19 cellular contexts compared by ENCODE assay signal in the genomic region with DNA sequence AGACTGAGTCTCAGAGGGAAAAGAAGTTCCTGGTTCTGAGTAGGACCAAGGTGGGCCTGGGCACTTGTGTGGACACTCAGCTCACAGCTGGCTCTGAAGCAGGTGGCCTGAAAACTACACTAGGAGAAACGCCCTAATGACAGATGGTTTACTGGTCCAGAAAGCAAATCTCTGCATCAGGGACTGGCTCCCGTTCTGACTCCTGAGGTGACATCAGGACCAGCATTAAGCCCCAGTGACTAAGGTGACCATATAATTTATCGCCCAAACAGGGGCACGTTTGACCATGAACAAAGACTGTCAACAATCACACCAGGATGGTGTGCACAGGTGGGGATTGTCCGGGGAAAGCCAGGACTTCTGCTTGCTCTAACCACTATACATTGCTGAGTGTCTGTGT. TPM values are rescaled to one million over a fixed set of nuclear protein-coding genes. Genes with fewer than 3 reads are reported as not detected.
DNase-seq lines count a peak whose midpoint lies in the region; ATAC-seq and TF ChIP-seq lines count a peak whose summit lies in the region.
"Had no signal": no experiment of that assay in that cellular context is flagged by ENCODE, and none has a peak within 500 bp of the region (broad histone marks: within the 10 kb centered on the region; RNA-seq: fewer than 3 reads in every experiment).

No MANE protein-coding gene starts in this region.

- no peak overlapping the region for H4K8ac ChIP-seq in mesendoderm (ENCODE audit: low read depth, low read length)

- H3K56ac ChIP-seq in mesendoderm (ENCODE audit: low read length), result peak overlapping the region; percentile 31

- no peaks in the 10 kb centered on the region for H3K79me1 ChIP-seq in mesendoderm (ENCODE audit: low read length)

- no peaks in the 10 kb centered on the region for H3K36me3 ChIP-seq in mesendoderm (ENCODE audit: control insufficient read depth, insufficient read depth, low read length)
- no peaks in the 10 kb centered on the region for H3K36me3 ChIP-seq in suprapubic skin
- H3K36me3 ChIP-seq: right lobe of liver had no signal

- no peak for TF ChIP-seq EP300 in suprapubic skin (IDR thresholded peaks at IDR 0.05)

- H3K27ac ChIP-seq in mesendoderm (ENCODE audit: low read depth, low read length) (no peak overlapping the region), suprapubic skin (peak overlapping the region; percentile 27)
- H3K27ac ChIP-seq: 22Rv1, hepatocyte had no signal

- peak overlapping the region; percentile 70 for H3K27ac Mint-ChIP-seq in chondrocyte (ENCODE audit: unreplicated experiment)
- H3K27ac Mint-ChIP-seq: activated T-helper 1 cell treated with anti-CD3 and anti-CD28 coated beads, Interleukin-12 subunit alpha, Interleukin-12 subunit beta, Interleukin-2, Interleukin-4 antibody, amounts not matched to agents 30 ng/mL and 10 ng/mL and 1 ng/mL, durations not matched to agents 14 hours and 24 hours and 36 hours; endodermal cell; stimulated activated naive B cell treated with anti-CD40 and anti-IgM and Interleukin-4, amounts not matched to agents 10 μg/mL and 1 μg/mL and 100 μg/mL, for 72 hours had no signal

- H2BK15ac ChIP-seq in mesendoderm (replicated peaks; ENCODE audit: low read depth), result no peak overlapping the region

- H3K27me3 ChIP-seq in mesendoderm (ENCODE audit: insufficient read depth, low read length, poor library complexity) (no peaks in the 10 kb centered on the region), suprapubic skin (no peaks in the 10 kb centered on the region)
- H3K27me3 ChIP-seq: right lobe of liver had no signal

- peaks cover 18% of the 10 kb centered on the region for H3K4me1 Mint-ChIP-seq in chondrocyte (ENCODE audit: low read depth)

- H3K27me3 Mint-ChIP-seq in chondrocyte (ENCODE audit: low read depth), result peaks cover 8% of the 10 kb centered on the region

- no CpG with 5 or more reads among the region's 5 CpGs for WGBS in mesendoderm (ENCODE audit: extremely low coverage, insufficient coverage, low lambda C conversion rate)
- 69% methylated on average over 5 of the region's 5 CpGs for WGBS in suprapubic skin

- H3K9me3 Mint-ChIP-seq in chondrocyte (ENCODE audit: low read depth), result no peaks in the 10 kb centered on the region
- H3K9me3 Mint-ChIP-seq: activated naive CD4-positive, alpha-beta T cell treated with anti-CD3 and anti-CD28 coated beads, Interleukin-2, amount 50 U/mL, for 72 hours; activated T-helper 1 cell treated with anti-CD3 and anti-CD28 coated beads, Interleukin-12 subunit alpha, Interleukin-12 subunit beta, Interleukin-2, Interleukin-4 antibody, amounts not matched to agents 30 ng/mL and 10 ng/mL and 1 ng/mL, durations not matched to agents 14 hours and 24 hours and 36 hours; endodermal cell; stimulated activated naive B cell treated with anti-CD40 and anti-IgM and Interleukin-4, amounts not matched to agents 10 μg/mL and 1 μg/mL and 100 μg/mL, for 72 hours had no signal

- H3K9ac ChIP-seq in mesendoderm (ENCODE audit: low read length), result no peak overlapping the region

- no peak overlapping the region for H3K4me3 ChIP-seq in mesendoderm (ENCODE audit: low read length)
- H3K4me3 ChIP-seq in suprapubic skin, result no peak overlapping the region
- H3K4me3 ChIP-seq: hepatocyte, right lobe of liver had no signal

- no peak for ATAC-seq in GM21723 (IDR thresholded peaks at IDR 0.05; ENCODE audit: unreplicated experiment)
- ATAC-seq: activated naive CD4-positive, alpha-beta T cell treated with anti-CD3 and anti-CD28 coated beads, Interleukin-2, amount 50 U/mL, for 72 hours; stimulated activated naive B cell treated with anti-CD40 and anti-IgM and Interleukin-4, amounts not matched to agents 10 μg/mL and 1 μg/mL and 100 μg/mL, for 72 hours had no signal

- TF ChIP-seq CTCF in chondrocyte (IDR thresholded peaks at IDR 0.05), result no peak
- TF ChIP-seq CTCF in suprapubic skin (IDR thresholded peaks at IDR 0.05), result no peak

- no peak overlapping the region for H3K23ac ChIP-seq in mesendoderm (ENCODE audit: low read length)

- TF ChIP-seq POLR2A in suprapubic skin (IDR thresholded peaks at IDR 0.05), result no peak

- H2BK5ac ChIP-seq in mesendoderm (ENCODE audit: low read length), result no peak overlapping the region

- H2AK5ac ChIP-seq in mesendoderm (ENCODE audit: low read length), result no peak overlapping the region

- H3K36me3 Mint-ChIP-seq in chondrocyte (ENCODE audit: low read depth), result no peaks in the 10 kb centered on the region
- H3K36me3 Mint-ChIP-seq: activated naive CD4-positive, alpha-beta T cell treated with anti-CD3 and anti-CD28 coated beads, Interleukin-2, amount 50 U/mL, for 72 hours; stimulated activated naive B cell treated with anti-CD40 and anti-IgM and Interleukin-4, amounts not matched to agents 10 μg/mL and 1 μg/mL and 100 μg/mL, for 72 hours had no signal

- H3K79me2 ChIP-seq in mesendoderm (ENCODE audit: control insufficient read depth, insufficient read depth, low read length), result no peaks in the 10 kb centered on the region
- H3K79me2 ChIP-seq: hepatocyte had no signal

- no peak overlapping the region for H4K5ac ChIP-seq in mesendoderm (ENCODE audit: low read length)

- H3K4me1 ChIP-seq in mesendoderm (ENCODE audit: control insufficient read depth, low read depth, low read length) (no peaks in the 10 kb centered on the region), suprapubic skin (peaks cover 59% of the 10 kb centered on the region)
- H3K4me1 ChIP-seq: right lobe of liver had no signal

- no peaks in the 10 kb centered on the region for H3K9me3 ChIP-seq in suprapubic skin
- H3K9me3 ChIP-seq: right lobe of liver had no signal

- H3K4ac ChIP-seq in mesendoderm (ENCODE audit: low read depth, low read length), result no peak overlapping the region

- DNase-seq in DMS 273 (lab: John Stamatoyannopoulos, UW; ENCODE audit: unreplicated experiment), result peak; percentile 8
- no peak for DNase-seq in DMS 273 treated with DMSO at 0.1 percent for 48 hours (lab: John Stamatoyannopoulos, UW)
- DNase-seq in chondrocyte (ENCODE audit: low spot score), result no peak
- no peak for DNase-seq in mesendoderm
- DNase-seq in suprapubic skin (ENCODE audit: low spot score in 2 of 2), result no peak
- DNase-seq in stimulated activated CD4-positive, alpha-beta T cell treated with anti-CD3 and anti-CD28 coated beads, Interleukin-12 subunit alpha, Interleukin-12 subunit beta, amount 100 ng/mL, for 4 hours, result no peak
- DNase-seq in dedifferentiated amniotic fluid mesenchymal stem cell (ENCODE audit: extremely low spot score), result no peak
- DNase-seq: AML-193; NCI-H1417 treated with DMSO at 0.1 percent for 48 hours; right lobe of liver; SHP77 treated with DMSO at 0.1 percent for 48 hours; stimulated activated naive B cell treated with anti-CD40 and anti-IgM and Interleukin-4, amounts not matched to agents 10 μg/mL and 1 μg/mL and 100 μg/mL, for 72 hours had no signal

- no peak overlapping the region for H3K18ac ChIP-seq in mesendoderm (ENCODE audit: low read length)

- no peak overlapping the region for H3K4me2 ChIP-seq in mesendoderm (ENCODE audit: low read length)
- H3K4me2 ChIP-seq: hepatocyte had no signal

- H2BK120ac ChIP-seq in mesendoderm (ENCODE audit: low read depth, low read length), result no peak overlapping the region

- no peak overlapping the region for H3K4me3 Mint-ChIP-seq in chondrocyte (ENCODE audit: unreplicated experiment)
- H3K4me3 Mint-ChIP-seq: activated T-helper 1 cell treated with anti-CD3 and anti-CD28 coated beads, Interleukin-12 subunit alpha, Interleukin-12 subunit beta, Interleukin-2, Interleukin-4 antibody, amounts not matched to agents 30 ng/mL and 10 ng/mL and 1 ng/mL, durations not matched to agents 14 hours and 24 hours and 36 hours; endodermal cell; stimulated activated naive B cell treated with anti-CD40 and anti-IgM and Interleukin-4, amounts not matched to agents 10 μg/mL and 1 μg/mL and 100 μg/mL, for 72 hours had no signal

RNA-seq across cellular contexts. Expression of a gene that starts 12.2 kb away (rescaled TPM):
- total RNA-seq in chondrocyte (0.12 to 0.15 TPM (median 0.13 TPM) in 3 replicates), suprapubic skin (10 to 100 TPM; 11.1 to 31.1 (median 17.1) TPM)
- polyA plus RNA-seq in mesendoderm (2013, experiment 1 of 2), result 0.04 TPM
- 0.06 TPM for polyA plus RNA-seq in mesendoderm (2013, experiment 2 of 2)
- total RNA-seq: activated T-helper 1 cell treated with anti-CD3 and anti-CD28 coated beads, Interleukin-12 subunit alpha, Interleukin-12 subunit beta, Interleukin-2, Interleukin-4 antibody, amounts not matched to agents 30 ng/mL and 10 ng/mL and 1 ng/mL, durations not matched to agents 14 hours and 24 hours and 36 hours; HepG2 had no signal
- polyA plus RNA-seq: HepG2 had no signal

Comparison
In these comparisons a context has a peak if more than half of its experiments do, and no peak if none do; other contexts are left out.
1. RNA of a gene that starts 12.2 kb away (total RNA-seq): 11.1 to 31.1 TPM in suprapubic skin; 0.12 to 0.15 TPM in chondrocyte; every median in the first group is over 10 times any median in the second.